1 cellular context compared by ENCODE assay signal in genomic region chr1:92493139-92493538, GRCh38.
TF ChIP-seq lines count a peak whose summit lies in the region.

No MANE protein-coding gene starts in this region.

TF ChIP-seq in HepG2, 621 proteins besides CTCF, POLR2A, EP300 and RAD21:
- TF ChIP-seq, protein P1, sequence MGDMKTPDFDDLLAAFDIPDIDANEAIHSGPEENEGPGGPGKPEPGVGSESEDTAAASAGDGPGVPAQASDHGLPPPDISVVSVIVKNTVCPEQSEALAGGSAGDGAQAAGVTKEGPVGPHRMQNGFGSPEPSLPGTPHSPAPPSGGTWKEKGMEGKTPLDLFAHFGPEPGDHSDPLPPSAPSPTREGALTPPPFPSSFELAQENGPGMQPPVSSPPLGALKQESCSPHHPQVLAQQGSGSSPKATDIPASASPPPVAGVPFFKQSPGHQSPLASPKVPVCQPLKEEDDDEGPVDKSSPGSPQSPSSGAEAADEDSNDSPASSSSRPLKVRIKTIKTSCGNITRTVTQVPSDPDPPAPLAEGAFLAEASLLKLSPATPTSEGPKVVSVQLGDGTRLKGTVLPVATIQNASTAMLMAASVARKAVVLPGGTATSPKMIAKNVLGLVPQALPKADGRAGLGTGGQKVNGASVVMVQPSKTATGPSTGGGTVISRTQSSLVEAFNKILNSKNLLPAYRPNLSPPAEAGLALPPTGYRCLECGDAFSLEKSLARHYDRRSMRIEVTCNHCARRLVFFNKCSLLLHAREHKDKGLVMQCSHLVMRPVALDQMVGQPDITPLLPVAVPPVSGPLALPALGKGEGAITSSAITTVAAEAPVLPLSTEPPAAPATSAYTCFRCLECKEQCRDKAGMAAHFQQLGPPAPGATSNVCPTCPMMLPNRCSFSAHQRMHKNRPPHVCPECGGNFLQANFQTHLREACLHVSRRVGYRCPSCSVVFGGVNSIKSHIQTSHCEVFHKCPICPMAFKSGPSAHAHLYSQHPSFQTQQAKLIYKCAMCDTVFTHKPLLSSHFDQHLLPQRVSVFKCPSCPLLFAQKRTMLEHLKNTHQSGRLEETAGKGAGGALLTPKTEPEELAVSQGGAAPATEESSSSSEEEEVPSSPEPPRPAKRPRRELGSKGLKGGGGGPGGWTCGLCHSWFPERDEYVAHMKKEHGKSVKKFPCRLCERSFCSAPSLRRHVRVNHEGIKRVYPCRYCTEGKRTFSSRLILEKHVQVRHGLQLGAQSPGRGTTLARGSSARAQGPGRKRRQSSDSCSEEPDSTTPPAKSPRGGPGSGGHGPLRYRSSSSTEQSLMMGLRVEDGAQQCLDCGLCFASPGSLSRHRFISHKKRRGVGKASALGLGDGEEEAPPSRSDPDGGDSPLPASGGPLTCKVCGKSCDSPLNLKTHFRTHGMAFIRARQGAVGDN (CRISPR knock-in tag; IDR thresholded peaks at IDR 0.05), result 0 out of 2 replicates have a peak, but pooled peaks have one; percentile 15
- TF ChIP-seq ZFY (CRISPR knock-in tag; IDR thresholded peaks at IDR 0.05) (peak; percentile 42; the same call in 1 of the 2 replicates), ZFX (CRISPR knock-in tag; IDR thresholded peaks at IDR 0.05; ENCODE audit: low read depth) (peak; percentile 61; the same call in 1 of the 2 replicates), SNRNP70 (IDR thresholded peaks at IDR 0.05; ENCODE audit: low read depth, low read length) (no peak), NPAS2 (CRISPR knock-in tag; IDR thresholded peaks at IDR 0.05; ENCODE audit: borderline replicate concordance) (no peak)
